Comparison of ENCODE assay signal across 23 cellular contexts in the genomic region with DNA sequence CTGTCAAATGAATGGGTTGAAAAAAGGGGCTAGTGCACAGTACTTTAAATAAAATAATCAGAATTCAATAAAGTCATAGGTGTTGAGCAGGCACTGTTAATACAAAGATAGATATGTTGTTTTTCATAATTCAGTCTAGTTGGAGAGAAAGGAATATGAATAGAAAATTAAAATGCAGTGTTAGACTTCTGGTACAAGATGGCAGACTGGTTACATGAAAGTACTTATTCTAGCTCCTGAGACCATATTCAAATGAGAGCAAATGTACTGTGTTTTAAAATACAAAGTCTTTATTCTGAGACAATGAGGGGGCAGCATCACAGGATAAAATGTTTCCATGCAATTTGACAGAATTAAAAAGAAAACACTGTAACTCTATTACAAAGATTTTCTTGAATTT.
"Had no signal": no experiment of that assay in that cellular context is flagged by ENCODE, and none has a peak within 500 bp of the region (broad histone marks: within the 10 kb centered on the region; RNA-seq: fewer than 3 reads in every experiment).

No MANE protein-coding gene starts in this region.

- H3K27ac ChIP-seq: breast epithelium, epithelial cell of prostate, esophagus squamous epithelium, left lung, lower lobe of right lung, tibial nerve had no signal

- H3K36me3 ChIP-seq: breast epithelium, esophagus squamous epithelium, left lung, lower lobe of right lung, tibial nerve had no signal

- H3K4me3 Mint-ChIP-seq: activated B cell treated with CpG ODN at 0.5 μM for 24 hours; activated CD8-positive, alpha-beta T cell treated with anti-CD3 and anti-CD28 coated beads for 36 hours; activated T-cell treated with anti-CD3 and anti-CD28 coated beads, Interleukin-2, amount 50 U/mL, for 4 hours; activated T-helper 17 cell treated with anti-CD3 and anti-CD28 coated beads, Interleukin-2, amount 50 U/mL, for 72 hours; central memory CD8-positive, alpha-beta T cell; natural killer cell; T-helper 2 cell treated with Interferon-gamma antibody and Interleukin-4, amounts not matched to agents 5 μg/mL and 100 μg/mL, for 36 hours had no signal

- H3K27me3 Mint-ChIP-seq: activated B cell treated with CpG ODN at 0.5 μM for 24 hours; activated CD8-positive, alpha-beta T cell treated with anti-CD3 and anti-CD28 coated beads for 36 hours; activated T-helper 17 cell treated with anti-CD3 and anti-CD28 coated beads, Interleukin-2, amount 50 U/mL, for 72 hours; central memory CD8-positive, alpha-beta T cell had no signal

- H3K4me1 ChIP-seq: breast epithelium, esophagus squamous epithelium, left lung, lower lobe of right lung, tibial nerve had no signal

- H3K4me1 Mint-ChIP-seq: activated B cell treated with CpG ODN at 0.5 μM for 24 hours; activated T-helper 17 cell treated with anti-CD3 and anti-CD28 coated beads, Interleukin-2, amount 50 U/mL, for 72 hours; central memory CD8-positive, alpha-beta T cell; natural killer cell had no signal

- DNase-seq: activated B cell treated with CpG ODN at 0.5 μM for 24 hours; activated CD4-positive, alpha-beta T cell treated with anti-CD3 and anti-CD28 coated beads, Interleukin-2, amount 50 U/mL, for 1 hour; activated CD8-positive, alpha-beta T cell treated with anti-CD3 and anti-CD28 coated beads for 36 hours; activated gamma-delta T cell treated with Interleukin-2 at 50 U/mL for 16 hours; activated naive CD4-positive, alpha-beta T cell treated with anti-CD3 and anti-CD28 coated beads, Interleukin-2, amount 50 U/mL, for 16 hours; activated T-cell treated with anti-CD3 and anti-CD28 coated beads, Interleukin-2, amount 50 U/mL, for 4 hours; dermis blood vessel endothelial cell; effector CD8-positive, alpha-beta T cell; esophagus squamous epithelium; left lung; lower lobe of right lung; mesenchymal stem cell; natural killer cell; posterior cingulate gyrus; right cardiac atrium; stimulated activated CD4-positive, alpha-beta T cell treated with anti-CD3 and anti-CD28 coated beads, Interleukin-2, amount 100 ng/mL, for 48 hours; stimulated activated naive CD4-positive, alpha-beta T cell treated with Interleukin-2 at 50 U/mL for 16 hours had no signal

- H3K27ac Mint-ChIP-seq: activated B cell treated with CpG ODN at 0.5 μM for 24 hours; activated CD8-positive, alpha-beta T cell treated with anti-CD3 and anti-CD28 coated beads for 36 hours; activated T-helper 17 cell treated with anti-CD3 and anti-CD28 coated beads, Interleukin-2, amount 50 U/mL, for 72 hours; natural killer cell; T-helper 2 cell treated with Interferon-gamma antibody and Interleukin-4, amounts not matched to agents 5 μg/mL and 100 μg/mL, for 36 hours had no signal

- H3K9me3 Mint-ChIP-seq: activated B cell treated with CpG ODN at 0.5 μM for 24 hours; activated T-cell treated with anti-CD3 and anti-CD28 coated beads, Interleukin-2, amount 50 U/mL, for 4 hours; activated T-helper 17 cell treated with anti-CD3 and anti-CD28 coated beads, Interleukin-2, amount 50 U/mL, for 72 hours; T-helper 2 cell treated with Interferon-gamma antibody and Interleukin-4, amounts not matched to agents 5 μg/mL and 100 μg/mL, for 36 hours had no signal

- H3K36me3 Mint-ChIP-seq: natural killer cell had no signal

- H3K9me3 ChIP-seq: breast epithelium, esophagus squamous epithelium, left lung, lower lobe of right lung, tibial nerve had no signal

- H3K4me3 ChIP-seq: breast epithelium, esophagus squamous epithelium, left lung, lower lobe of right lung, tibial nerve had no signal

- H3K27me3 ChIP-seq: breast epithelium, esophagus squamous epithelium, left lung, tibial nerve had no signal

- ATAC-seq: activated CD8-positive, alpha-beta T cell treated with anti-CD3 and anti-CD28 coated beads for 36 hours; activated T-cell treated with anti-CD3 and anti-CD28 coated beads, Interleukin-2, amount 50 U/mL, for 4 hours; activated T-helper 17 cell treated with anti-CD3 and anti-CD28 coated beads, Interleukin-2, amount 50 U/mL, for 72 hours; left lung; lower lobe of right lung; natural killer cell; right cardiac atrium had no signal
